In the genomic region with DNA sequence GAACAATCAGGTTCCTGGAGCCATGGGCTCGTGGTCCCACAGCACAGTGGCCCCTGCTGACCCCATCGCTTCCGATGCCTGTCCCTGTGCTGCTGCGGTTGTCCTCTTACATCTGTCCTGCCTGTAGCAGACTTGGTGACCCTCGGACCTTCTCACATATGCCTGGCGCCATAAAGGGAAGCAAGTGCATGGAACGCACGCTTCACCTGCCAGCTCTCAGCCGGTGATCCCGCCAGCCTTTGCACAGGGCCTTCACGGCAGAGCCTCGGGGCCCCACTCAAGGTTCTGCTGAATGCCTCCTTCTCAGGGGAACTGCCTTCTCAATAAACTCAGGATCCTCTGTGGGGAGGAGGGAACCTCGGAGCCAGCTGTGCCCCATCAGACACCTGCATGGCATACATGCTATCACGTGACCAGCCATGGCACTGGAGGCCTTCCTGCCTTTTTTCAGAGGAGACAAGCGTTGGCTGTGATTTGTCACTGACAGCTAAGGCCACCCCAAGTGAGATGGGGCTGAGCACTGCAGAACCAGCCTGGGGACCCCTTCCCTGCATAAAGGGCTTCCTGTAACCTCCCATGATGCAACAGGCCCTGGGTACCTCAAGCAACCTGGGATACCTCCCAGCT, we compare ENCODE assay signal across 27 cellular contexts.
"Had no signal": no experiment of that assay in that cellular context is flagged by ENCODE, and none has a peak within 500 bp of the region (broad histone marks: within the 10 kb centered on the region; RNA-seq: fewer than 3 reads in every experiment).

No MANE protein-coding gene starts in this region.

- H3K4me3 ChIP-seq: MG63, Peyer's patch had no signal

- H3K9me3 ChIP-seq: MG63, Peyer's patch had no signal

- H3K36me3 ChIP-seq: MG63 had no signal

- ATAC-seq: activated naive CD4-positive, alpha-beta T cell treated with anti-CD3 and anti-CD28 coated beads, Interleukin-2, amount 50 U/mL, for 72 hours; activated naive CD8-positive, alpha-beta T cell treated with anti-CD3 and anti-CD28 coated beads, Interleukin-2, amount 50 U/mL, for 24 hours; activated T-cell treated with anti-CD3 and anti-CD28 coated beads, Interleukin-2, amount 50 U/mL, for 4 hours; T-cell had no signal

- DNase-seq: activated B cell treated with CpG ODN at 0.5 μM for 24 hours; activated CD4-positive, alpha-beta memory T cell treated with anti-CD3 and anti-CD28 coated beads for 36 hours; activated CD4-positive, alpha-beta T cell treated with anti-CD3 and anti-CD28 coated beads for 1 hour; activated CD4-positive, alpha-beta T cell treated with anti-CD3 and anti-CD28 coated beads, Interleukin-2, amount 10 ng/mL, durations not matched to agents 24 days and 14 days; activated CD8-positive, alpha-beta memory T cell treated with anti-CD3 and anti-CD28 coated beads for 24 hours; activated effector memory CD4-positive, alpha-beta T cell treated with anti-CD3 and anti-CD28 coated beads, Interleukin-2, amount 50 U/mL, for 16 hours; activated naive CD4-positive, alpha-beta T cell treated with Interleukin-2 at 50 U/mL for 16 hours; activated naive CD8-positive, alpha-beta T cell treated with anti-CD3 and anti-CD28 coated beads, Interleukin-2, amount 50 U/mL, for 24 hours; activated T-cell treated with anti-CD3 and anti-CD28 coated beads, Interleukin-2, amount 50 U/mL, for 4 hours; amniotic stem cell; MG63; MV-4-11; NCI-H1105; NCI-H1436; NCI-H187; NCI-H2081 treated with DMSO at 0.1 percent for 48 hours; NCI-H345; NCI-H510A; NCI-H526 treated with DMSO at 0.1 percent for 48 hours; NK-92 treated with Interleukin-12 subunit alpha and Interleukin-12 subunit beta, amount 100 ng/mL, for 24 hours; OCI-M1; SHP77 treated with DMSO at 0.1 percent for 48 hours; T-cell; T-helper 2 cell; T1000 had no signal

- H3K27me3 ChIP-seq: MG63, Peyer's patch had no signal

- H3K4me1 ChIP-seq: Peyer's patch had no signal

- H3K27ac ChIP-seq: Peyer's patch had no signal
